In genomic region chr2:124762388-124762787, GRCh38 we compare ENCODE assay signal across 25 cellular contexts.
"Had no signal": no experiment of that assay in that cellular context is flagged by ENCODE, and none has a peak within 500 bp of the region (broad histone marks: within the 10 kb centered on the region; RNA-seq: fewer than 3 reads in every experiment).

No MANE protein-coding gene starts in this region.

- DNase-seq: colonic mucosa; cortex of kidney; dermis blood vessel endothelial cell; dorsolateral prefrontal cortex; effector CD4-positive, alpha-beta T cell; effector CD8-positive, alpha-beta T cell; effector memory CD4-positive, alpha-beta T cell; effector memory CD8-positive, alpha-beta T cell; endodermal cell; erythroblast; esophagus squamous epithelium; foreskin fibroblast; foreskin keratinocyte; foreskin melanocyte; gastrocnemius medialis; glutamatergic neuron; head of caudate nucleus; heart left ventricle; heart right ventricle had no signal

- H2AFZ ChIP-seq: hepatocyte had no signal

- ATAC-seq: effector memory CD8-positive, alpha-beta T cell; esophagus mucosa; foreskin keratinocyte; gastrocnemius medialis; gastroesophageal sphincter; heart left ventricle; heart right ventricle had no signal

- H3K9me3 ChIP-seq: colonic mucosa, esophagus muscularis mucosa, esophagus squamous epithelium, gastrocnemius medialis, gastroesophageal sphincter, heart left ventricle, heart right ventricle had no signal

- H3K27me3 ChIP-seq: colonic mucosa, dorsolateral prefrontal cortex, esophagus muscularis mucosa, esophagus squamous epithelium, foreskin keratinocyte, gastrocnemius medialis, gastroesophageal sphincter, heart left ventricle, heart right ventricle, hepatocyte had no signal

- H3K4me3 ChIP-seq: colonic mucosa, coronary artery, esophagus muscularis mucosa, esophagus squamous epithelium, gastrocnemius medialis, gastroesophageal sphincter, heart left ventricle, heart right ventricle, hepatocyte had no signal

- H3K4me2 ChIP-seq: hepatocyte had no signal

- H3K27ac ChIP-seq: colonic mucosa, coronary artery, epithelial cell of prostate, esophagus muscularis mucosa, esophagus squamous epithelium, foreskin keratinocyte, gastrocnemius medialis, gastroesophageal sphincter, heart left ventricle, heart right ventricle, hepatocyte had no signal

- H3K4me1 ChIP-seq: colonic mucosa, esophagus squamous epithelium, foreskin keratinocyte, gastrocnemius medialis, heart left ventricle, heart right ventricle had no signal

- H3K36me3 ChIP-seq: colonic mucosa, esophagus muscularis mucosa, esophagus squamous epithelium, gastrocnemius medialis, gastroesophageal sphincter, heart left ventricle, heart right ventricle had no signal

- H3K79me2 ChIP-seq: hepatocyte had no signal
